In the genomic region with DNA sequence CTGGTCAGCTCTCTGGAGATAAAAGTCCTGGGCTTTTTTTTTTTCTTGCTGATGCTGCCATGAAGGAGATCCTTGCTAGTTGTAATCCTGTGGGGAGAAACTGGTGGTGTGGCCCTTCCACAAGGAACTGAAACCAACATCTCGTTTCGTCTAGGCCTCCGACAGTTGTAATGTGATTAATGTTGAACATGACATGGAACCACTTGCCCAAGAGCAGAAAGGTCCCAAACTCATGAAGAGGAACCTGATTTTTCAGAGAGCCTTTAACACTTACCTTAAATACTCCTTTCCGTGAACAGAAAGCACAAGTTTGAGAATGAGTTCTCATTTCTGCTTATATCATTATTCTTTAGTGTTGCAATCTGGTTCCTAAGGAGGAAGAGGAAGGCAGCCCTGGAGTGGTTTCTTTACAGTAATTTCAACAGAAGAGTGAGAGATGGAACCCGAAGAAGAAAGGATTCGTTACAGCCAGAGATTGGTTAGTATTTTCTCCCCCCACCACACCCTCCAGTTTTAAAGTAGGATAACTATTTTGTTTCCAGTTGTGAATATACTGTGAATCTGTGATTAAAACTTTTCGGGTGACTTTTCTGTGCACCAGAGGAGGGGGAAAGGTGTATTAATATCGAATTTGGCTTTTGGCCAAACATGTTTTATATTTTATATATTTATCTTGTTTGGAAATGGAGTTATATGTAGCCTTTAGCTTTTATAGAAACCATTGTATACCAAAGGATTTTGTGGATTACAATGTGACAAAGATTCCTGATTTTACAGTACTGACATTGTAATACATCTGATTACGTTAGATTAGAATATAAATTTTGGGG, we compare ENCODE assay signal across 1 cellular context.
A peak's percentile ranks its signal among the peaks of the same experiment; 100 is the strongest.
TF ChIP-seq lines count a peak whose summit lies in the region.

No MANE protein-coding gene starts in this region.

TF ChIP-seq in GM12878, 131 proteins besides CTCF, POLR2A, EP300 and RAD21 (continued from another document and continues in another):
- TF ChIP-seq, protein P1, sequence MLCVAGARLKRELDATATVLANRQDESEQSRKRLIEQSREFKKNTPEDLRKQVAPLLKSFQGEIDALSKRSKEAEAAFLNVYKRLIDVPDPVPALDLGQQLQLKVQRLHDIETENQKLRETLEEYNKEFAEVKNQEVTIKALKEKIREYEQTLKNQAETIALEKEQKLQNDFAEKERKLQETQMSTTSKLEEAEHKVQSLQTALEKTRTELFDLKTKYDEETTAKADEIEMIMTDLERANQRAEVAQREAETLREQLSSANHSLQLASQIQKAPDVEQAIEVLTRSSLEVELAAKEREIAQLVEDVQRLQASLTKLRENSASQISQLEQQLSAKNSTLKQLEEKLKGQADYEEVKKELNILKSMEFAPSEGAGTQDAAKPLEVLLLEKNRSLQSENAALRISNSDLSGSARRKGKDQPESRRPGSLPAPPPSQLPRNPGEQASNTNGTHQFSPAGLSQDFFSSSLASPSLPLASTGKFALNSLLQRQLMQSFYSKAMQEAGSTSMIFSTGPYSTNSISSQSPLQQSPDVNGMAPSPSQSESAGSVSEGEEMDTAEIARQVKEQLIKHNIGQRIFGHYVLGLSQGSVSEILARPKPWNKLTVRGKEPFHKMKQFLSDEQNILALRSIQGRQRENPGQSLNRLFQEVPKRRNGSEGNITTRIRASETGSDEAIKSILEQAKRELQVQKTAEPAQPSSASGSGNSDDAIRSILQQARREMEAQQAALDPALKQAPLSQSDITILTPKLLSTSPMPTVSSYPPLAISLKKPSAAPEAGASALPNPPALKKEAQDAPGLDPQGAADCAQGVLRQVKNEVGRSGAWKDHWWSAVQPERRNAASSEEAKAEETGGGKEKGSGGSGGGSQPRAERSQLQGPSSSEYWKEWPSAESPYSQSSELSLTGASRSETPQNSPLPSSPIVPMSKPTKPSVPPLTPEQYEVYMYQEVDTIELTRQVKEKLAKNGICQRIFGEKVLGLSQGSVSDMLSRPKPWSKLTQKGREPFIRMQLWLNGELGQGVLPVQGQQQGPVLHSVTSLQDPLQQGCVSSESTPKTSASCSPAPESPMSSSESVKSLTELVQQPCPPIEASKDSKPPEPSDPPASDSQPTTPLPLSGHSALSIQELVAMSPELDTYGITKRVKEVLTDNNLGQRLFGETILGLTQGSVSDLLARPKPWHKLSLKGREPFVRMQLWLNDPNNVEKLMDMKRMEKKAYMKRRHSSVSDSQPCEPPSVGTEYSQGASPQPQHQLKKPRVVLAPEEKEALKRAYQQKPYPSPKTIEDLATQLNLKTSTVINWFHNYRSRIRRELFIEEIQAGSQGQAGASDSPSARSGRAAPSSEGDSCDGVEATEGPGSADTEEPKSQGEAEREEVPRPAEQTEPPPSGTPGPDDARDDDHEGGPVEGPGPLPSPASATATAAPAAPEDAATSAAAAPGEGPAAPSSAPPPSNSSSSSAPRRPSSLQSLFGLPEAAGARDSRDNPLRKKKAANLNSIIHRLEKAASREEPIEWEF (IDR thresholded peaks at IDR 0.05; ENCODE audit: insufficient replicate concordance, low read depth, low read length): no peak
- TF ChIP-seq ZNF207 (IDR thresholded peaks at IDR 0.05; ENCODE audit: borderline replicate concordance) (no peak), SRF (IDR thresholded peaks at IDR 0.05; ENCODE audit: low read depth in 2 of 2, low read length in 2 of 2) (0 out of 4 replicates have a peak, but pooled peaks of 1 of the 2 experiments have one; percentile 42), POLR2AphosphoS5 (IDR thresholded peaks at IDR 0.05; ENCODE audit: low read length) (peak; percentile 33; the same call in 1 of the 2 replicates), IRF4 (IDR thresholded peaks at IDR 0.05; ENCODE audit: low read depth, low read length) (peak; percentile 93), MTA2 (IDR thresholded peaks at IDR 0.05; ENCODE audit: low read depth) (peak; percentile 39; the same call in 1 of the 2 replicates), FOS (IDR thresholded peaks at IDR 0.05; ENCODE audit: borderline replicate concordance, extremely low read depth, insufficient read length) (no peak), STAT1 (conservative IDR thresholded peaks at IDR 0.05) (no peak), IKZF2 (IDR thresholded peaks at IDR 0.05) (peak; percentile 92), ZNF384 (IDR thresholded peaks at IDR 0.05; ENCODE audit: borderline replicate concordance, low read depth, low read length) (peak; percentile 59; the same call in 1 of the 2 replicates), DPF2 (IDR thresholded peaks at IDR 0.05) (peak; percentile 62; the same call in 1 of the 2 replicates), NRF1 (conservative IDR thresholded peaks at IDR 0.05; ENCODE audit: low read depth, low read length) (no peak), CEBPB (IDR thresholded peaks at IDR 0.05; ENCODE audit: borderline replicate concordance in 1 of 2, low read depth in 2 of 2, low read length in 2 of 2) (no peak), TAF1 (IDR thresholded peaks at IDR 0.05; ENCODE audit: borderline replicate concordance, low read depth, low read length) (peak; percentile 85), SMC3 (IDR thresholded peaks at IDR 0.05; ENCODE audit: borderline replicate concordance, low read length) (no peak), MYB (IDR thresholded peaks at IDR 0.05; ENCODE audit: borderline replicate concordance, low read depth, low read length) (no peak), NR2C2 (IDR thresholded peaks at IDR 0.05; ENCODE audit: borderline replicate concordance, control insufficient read depth, insufficient read length, low read depth) (no peak), SIN3A (IDR thresholded peaks at IDR 0.05; ENCODE audit: low read depth, low read length) (no peak; the same call in 1 of the 2 replicates), YBX1 (IDR thresholded peaks at IDR 0.05) (no peak), BCL11A (IDR thresholded peaks at IDR 0.05; ENCODE audit: low read depth, low read length) (peak; percentile 36; the same call in 1 of the 2 replicates), RAD51 (IDR thresholded peaks at IDR 0.05) (no peak), WRNIP1 (IDR thresholded peaks at IDR 0.05; ENCODE audit: borderline replicate concordance, low read depth, low read length) (no peak), SPI1 (IDR thresholded peaks at IDR 0.05; ENCODE audit: borderline replicate concordance, insufficient read depth, low read depth, low read length) (peak; percentile 97), TARDBP (IDR thresholded peaks at IDR 0.05; ENCODE audit: borderline replicate concordance) (no peak), POU2F2 (IDR thresholded peaks at IDR 0.05; ENCODE audit: borderline replicate concordance, low read depth, low read length) (peak; percentile 60; the same call in 1 of the 3 replicates), BHLHE40 (IDR thresholded peaks at IDR 0.05; ENCODE audit: borderline replicate concordance in 1 of 2, low read depth in 2 of 2, low read length in 1 of 2) (peak in 1 of 2 experiments; percentile 34; a peak in 1 of 4 replicates), CHD4 (IDR thresholded peaks at IDR 0.05) (no peak), SMARCA5 (IDR thresholded peaks at IDR 0.05) (no peak), HCFC1 (IDR thresholded peaks at IDR 0.05; ENCODE audit: low read length) (no peak), CREM (IDR thresholded peaks at IDR 0.05; ENCODE audit: low read depth) (0 out of 2 replicates have a peak, but pooled peaks have one; percentile 12), SREBF2 (IDR thresholded peaks at IDR 0.05; ENCODE audit: low read length) (no peak), HDAC2 (IDR thresholded peaks at IDR 0.05) (no peak), MEF2B (IDR thresholded peaks at IDR 0.05; ENCODE audit: partially characterized antibody, poor library complexity, severe bottlenecking) (no peak), LARP7 (IDR thresholded peaks at IDR 0.05) (no peak), NFIC (IDR thresholded peaks at IDR 0.05; ENCODE audit: low read depth, low read length) (peak; percentile 63), FOXM1 (IDR thresholded peaks at IDR 0.05; ENCODE audit: low read depth, low read length) (peak; percentile 25; the same call in 1 of the 2 replicates), RUNX3 (IDR thresholded peaks at IDR 0.05; ENCODE audit: low read length) (peak; percentile 79), RB1 (IDR thresholded peaks at IDR 0.05; ENCODE audit: borderline replicate concordance) (no peak), PAX5 (IDR thresholded peaks at IDR 0.05; ENCODE audit: borderline replicate concordance, low read depth, low read length) (peak; percentile 27; the same call in 1 of the 2 replicates), CHD1 (IDR thresholded peaks at IDR 0.05; ENCODE audit: low read depth, low read length) (0 out of 2 replicates have a peak, but pooled peaks have one; percentile 40), FOXK2 (IDR thresholded peaks at IDR 0.05) (no peak)
- TF ChIP-seq, protein P2, sequence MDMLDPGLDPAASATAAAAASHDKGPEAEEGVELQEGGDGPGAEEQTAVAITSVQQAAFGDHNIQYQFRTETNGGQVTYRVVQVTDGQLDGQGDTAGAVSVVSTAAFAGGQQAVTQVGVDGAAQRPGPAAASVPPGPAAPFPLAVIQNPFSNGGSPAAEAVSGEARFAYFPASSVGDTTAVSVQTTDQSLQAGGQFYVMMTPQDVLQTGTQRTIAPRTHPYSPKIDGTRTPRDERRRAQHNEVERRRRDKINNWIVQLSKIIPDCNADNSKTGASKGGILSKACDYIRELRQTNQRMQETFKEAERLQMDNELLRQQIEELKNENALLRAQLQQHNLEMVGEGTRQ (IDR thresholded peaks at IDR 0.05; ENCODE audit: borderline replicate concordance, low read depth, low read length): no peak
- TF ChIP-seq, protein P3, sequence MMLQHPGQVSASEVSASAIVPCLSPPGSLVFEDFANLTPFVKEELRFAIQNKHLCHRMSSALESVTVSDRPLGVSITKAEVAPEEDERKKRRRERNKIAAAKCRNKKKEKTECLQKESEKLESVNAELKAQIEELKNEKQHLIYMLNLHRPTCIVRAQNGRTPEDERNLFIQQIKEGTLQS (IDR thresholded peaks at IDR 0.05; ENCODE audit: borderline replicate concordance, extremely low read depth, low read depth, low read length): no peak
- TF ChIP-seq, protein P4, sequence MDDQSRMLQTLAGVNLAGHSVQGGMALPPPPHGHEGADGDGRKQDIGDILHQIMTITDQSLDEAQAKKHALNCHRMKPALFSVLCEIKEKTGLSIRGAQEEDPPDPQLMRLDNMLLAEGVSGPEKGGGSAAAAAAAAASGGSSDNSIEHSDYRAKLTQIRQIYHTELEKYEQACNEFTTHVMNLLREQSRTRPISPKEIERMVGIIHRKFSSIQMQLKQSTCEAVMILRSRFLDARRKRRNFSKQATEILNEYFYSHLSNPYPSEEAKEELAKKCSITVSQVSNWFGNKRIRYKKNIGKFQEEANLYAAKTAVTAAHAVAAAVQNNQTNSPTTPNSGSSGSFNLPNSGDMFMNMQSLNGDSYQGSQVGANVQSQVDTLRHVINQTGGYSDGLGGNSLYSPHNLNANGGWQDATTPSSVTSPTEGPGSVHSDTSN (IDR thresholded peaks at IDR 0.05; ENCODE audit: insufficient replicate concordance, low read depth, low read length): peak; percentile 82
- TF ChIP-seq, protein P5, sequence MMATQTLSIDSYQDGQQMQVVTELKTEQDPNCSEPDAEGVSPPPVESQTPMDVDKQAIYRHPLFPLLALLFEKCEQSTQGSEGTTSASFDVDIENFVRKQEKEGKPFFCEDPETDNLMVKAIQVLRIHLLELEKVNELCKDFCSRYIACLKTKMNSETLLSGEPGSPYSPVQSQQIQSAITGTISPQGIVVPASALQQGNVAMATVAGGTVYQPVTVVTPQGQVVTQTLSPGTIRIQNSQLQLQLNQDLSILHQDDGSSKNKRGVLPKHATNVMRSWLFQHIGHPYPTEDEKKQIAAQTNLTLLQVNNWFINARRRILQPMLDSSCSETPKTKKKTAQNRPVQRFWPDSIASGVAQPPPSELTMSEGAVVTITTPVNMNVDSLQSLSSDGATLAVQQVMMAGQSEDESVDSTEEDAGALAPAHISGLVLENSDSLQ (IDR thresholded peaks at IDR 0.05): peak; percentile 86
- TF ChIP-seq, protein P6, sequence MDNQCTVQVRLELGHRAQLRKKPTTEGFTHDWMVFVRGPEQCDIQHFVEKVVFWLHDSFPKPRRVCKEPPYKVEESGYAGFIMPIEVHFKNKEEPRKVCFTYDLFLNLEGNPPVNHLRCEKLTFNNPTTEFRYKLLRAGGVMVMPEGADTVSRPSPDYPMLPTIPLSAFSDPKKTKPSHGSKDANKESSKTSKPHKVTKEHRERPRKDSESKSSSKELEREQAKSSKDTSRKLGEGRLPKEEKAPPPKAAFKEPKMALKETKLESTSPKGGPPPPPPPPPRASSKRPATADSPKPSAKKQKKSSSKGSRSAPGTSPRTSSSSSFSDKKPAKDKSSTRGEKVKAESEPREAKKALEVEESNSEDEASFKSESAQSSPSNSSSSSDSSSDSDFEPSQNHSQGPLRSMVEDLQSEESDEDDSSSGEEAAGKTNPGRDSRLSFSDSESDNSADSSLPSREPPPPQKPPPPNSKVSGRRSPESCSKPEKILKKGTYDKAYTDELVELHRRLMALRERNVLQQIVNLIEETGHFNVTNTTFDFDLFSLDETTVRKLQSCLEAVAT (IDR thresholded peaks at IDR 0.05): no peak
- TF ChIP-seq, protein P7, sequence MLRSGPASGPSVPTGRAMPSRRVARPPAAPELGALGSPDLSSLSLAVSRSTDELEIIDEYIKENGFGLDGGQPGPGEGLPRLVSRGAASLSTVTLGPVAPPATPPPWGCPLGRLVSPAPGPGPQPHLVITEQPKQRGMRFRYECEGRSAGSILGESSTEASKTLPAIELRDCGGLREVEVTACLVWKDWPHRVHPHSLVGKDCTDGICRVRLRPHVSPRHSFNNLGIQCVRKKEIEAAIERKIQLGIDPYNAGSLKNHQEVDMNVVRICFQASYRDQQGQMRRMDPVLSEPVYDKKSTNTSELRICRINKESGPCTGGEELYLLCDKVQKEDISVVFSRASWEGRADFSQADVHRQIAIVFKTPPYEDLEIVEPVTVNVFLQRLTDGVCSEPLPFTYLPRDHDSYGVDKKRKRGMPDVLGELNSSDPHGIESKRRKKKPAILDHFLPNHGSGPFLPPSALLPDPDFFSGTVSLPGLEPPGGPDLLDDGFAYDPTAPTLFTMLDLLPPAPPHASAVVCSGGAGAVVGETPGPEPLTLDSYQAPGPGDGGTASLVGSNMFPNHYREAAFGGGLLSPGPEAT (IDR thresholded peaks at IDR 0.05; ENCODE audit: low read depth): peak; percentile 67; the same call in 1 of the 2 replicates
- TF ChIP-seq, protein P8, sequence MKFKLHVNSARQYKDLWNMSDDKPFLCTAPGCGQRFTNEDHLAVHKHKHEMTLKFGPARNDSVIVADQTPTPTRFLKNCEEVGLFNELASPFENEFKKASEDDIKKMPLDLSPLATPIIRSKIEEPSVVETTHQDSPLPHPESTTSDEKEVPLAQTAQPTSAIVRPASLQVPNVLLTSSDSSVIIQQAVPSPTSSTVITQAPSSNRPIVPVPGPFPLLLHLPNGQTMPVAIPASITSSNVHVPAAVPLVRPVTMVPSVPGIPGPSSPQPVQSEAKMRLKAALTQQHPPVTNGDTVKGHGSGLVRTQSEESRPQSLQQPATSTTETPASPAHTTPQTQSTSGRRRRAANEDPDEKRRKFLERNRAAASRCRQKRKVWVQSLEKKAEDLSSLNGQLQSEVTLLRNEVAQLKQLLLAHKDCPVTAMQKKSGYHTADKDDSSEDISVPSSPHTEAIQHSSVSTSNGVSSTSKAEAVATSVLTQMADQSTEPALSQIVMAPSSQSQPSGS (IDR thresholded peaks at IDR 0.05; ENCODE audit: low read length): no peak; the same call in 1 of the 2 replicates
